Comparison of ENCODE assay signal across 25 cellular contexts in genomic region chr2:203025592-203025991, GRCh38. TPM values are rescaled to one million over a fixed set of nuclear protein-coding genes. Genes with fewer than 3 reads are reported as not detected.
DNase-seq lines count a peak whose midpoint lies in the region; ATAC-seq and TF ChIP-seq lines count a peak whose summit lies in the region.
"Had no signal": no experiment of that assay in that cellular context is flagged by ENCODE, and none has a peak within 500 bp of the region (broad histone marks: within the 10 kb centered on the region; RNA-seq: fewer than 3 reads in every experiment).

No MANE protein-coding gene starts in this region.

- in situ Hi-C loops in GM23248 (cut with MboI) = no loop called here

- H3K9ac ChIP-seq in GM23248 = no peak overlapping the region
- H3K9ac ChIP-seq in PC-3 (ENCODE audit: low read length) = no peak overlapping the region
- no peak overlapping the region for H3K9ac ChIP-seq in smooth muscle cell (ENCODE audit: low read depth)
- no peak overlapping the region for H3K9ac ChIP-seq in colonic mucosa (ENCODE audit: low read depth in 2 of 2, low read length in 2 of 2)

- POLR2A ChIA-PET in PC-3 (lab: Charles Lee; ENCODE audit: unreplicated experiment) = no interaction called here

- H4K20me1 ChIP-seq in GM23248 (ENCODE audit: insufficient read depth) = no peaks in the 10 kb centered on the region
- no peaks in the 10 kb centered on the region for H4K20me1 ChIP-seq in PC-3 (ENCODE audit: low read length)
- H4K20me1 ChIP-seq in smooth muscle cell (ENCODE audit: low read depth) = peaks cover 93% of the 10 kb centered on the region

- peak; percentile 45 for DNase-seq in GM23248
- peak; percentile 26 for DNase-seq in PC-3
- DNase-seq in foreskin keratinocyte = peak in 1 of 2 donors; percentile 44
- no peak for DNase-seq in smooth muscle cell (lab: John Stamatoyannopoulos, UW; ENCODE audit: unreplicated experiment)
- DNase-seq in glomerular visceral epithelial cell (ENCODE audit: extremely low spot score) = no peak
- DNase-seq in colonic mucosa = no peak
- DNase-seq: activated CD4-positive, alpha-beta T cell treated with anti-CD3 and anti-CD28 coated beads for 4 hours; activated naive CD4-positive, alpha-beta T cell treated with Interleukin-2 at 50 U/mL for 16 hours; activated T-cell treated with anti-CD3 and anti-CD28 coated beads, Interleukin-2, amount 50 U/mL, for 72 hours; amygdala; DMS 273 treated with DMSO at 0.1 percent for 48 hours; GDM1; kidney glomerular epithelial cell; naive thymus-derived CD8-positive, alpha-beta T cell; NCI-H1092; NCI-H187 treated with DMSO at 0.1 percent for 48 hours; NCI-H526 treated with DMSO at 0.1 percent for 48 hours; spleen; stimulated activated CD4-positive, alpha-beta T cell treated with anti-CD3 and anti-CD28 coated beads, Interleukin-2, amount 100 ng/mL, for 48 hours had no signal

- ATAC-seq in PC-3 (no peak), foreskin keratinocyte (peak; percentile 67), GM21737 (IDR thresholded peaks at IDR 0.05; ENCODE audit: unreplicated experiment) (no peak)
- ATAC-seq: activated T-cell treated with anti-CD3 and anti-CD28 coated beads, Interleukin-2, amount 50 U/mL, for 72 hours; naive thymus-derived CD8-positive, alpha-beta T cell; stimulated activated effector memory CD8-positive, alpha-beta T cell treated with anti-CD3 and anti-CD28 coated beads, Interleukin-12 subunit alpha, Interleukin-12 subunit beta, amount 100 ng/mL, for 72 hours had no signal

- no peaks in the 10 kb centered on the region for H3K27me3 ChIP-seq in GM23248 (replicated peaks; ENCODE audit: insufficient read depth)
- no peaks in the 10 kb centered on the region for H3K27me3 ChIP-seq in PC-3 (ENCODE audit: low read length)
- H3K27me3 ChIP-seq in foreskin keratinocyte = no peaks in the 10 kb centered on the region
- H3K27me3 ChIP-seq in smooth muscle cell (ENCODE audit: low read depth) = no peaks in the 10 kb centered on the region
- H3K27me3 ChIP-seq in colonic mucosa = no peaks in the 10 kb centered on the region
- H3K27me3 ChIP-seq: spleen, suprapubic skin, vagina had no signal

- CTCF ChIA-PET in PC-3 (lab: Charles Lee) = no interaction called here

- H3K27ac ChIP-seq in GM23248 (0 out of 2 replicates have a peak overlapping the region, but pooled peaks have one; percentile 21), PC-3 (ENCODE audit: low read length) (no peak overlapping the region), foreskin keratinocyte (no peak overlapping the region), smooth muscle cell (ENCODE audit: low read depth) (peak overlapping the region; percentile 32), colonic mucosa (no peak overlapping the region)
- H3K27ac ChIP-seq: RWPE1, SK-N-MC, spleen, suprapubic skin, vagina had no signal

- H3K4me3 ChIP-seq in GM23248 = no peak overlapping the region
- H3K4me3 ChIP-seq in PC-3 (ENCODE audit: low read length) = no peak overlapping the region
- no peak overlapping the region for H3K4me3 ChIP-seq in smooth muscle cell
- H3K4me3 ChIP-seq in colonic mucosa = no peak overlapping the region
- H3K4me3 ChIP-seq: SK-N-MC, spleen, suprapubic skin, vagina had no signal

- H3K9me3 ChIP-seq in GM23248 (ENCODE audit: low read depth) (no peaks in the 10 kb centered on the region), PC-3 (ENCODE audit: low read length) (no peaks in the 10 kb centered on the region), smooth muscle cell (replicated peaks; ENCODE audit: low read depth) (no peaks in the 10 kb centered on the region), colonic mucosa (no peaks in the 10 kb centered on the region)
- H3K9me3 ChIP-seq: spleen, suprapubic skin, vagina had no signal

- BruUV-seq in PC-3 (replicated peaks; lab: Mats Ljungman, UMichigan) = no TSS peak

- intact Hi-C loops in PC-3 (cut with micrococcal nuclease) = no loop called here
- intact Hi-C loops in colonic mucosa (cut with DNase I) = no loop called here

- H3K9me2 ChIP-seq in GM23248 (ENCODE audit: insufficient read depth) (no peaks in the 10 kb centered on the region), PC-3 (replicated peaks; ENCODE audit: low read length) (no peaks in the 10 kb centered on the region)

- TF ChIP-seq CTCF in PC-3 (conservative IDR thresholded peaks at IDR 0.05; ENCODE audit: low read depth, low read length) (no peak), foreskin keratinocyte (conservative IDR thresholded peaks at IDR 0.05) (no peak), smooth muscle cell (IDR thresholded peaks at IDR 0.05; ENCODE audit: borderline replicate concordance, insufficient read depth, poor library complexity, severe bottlenecking) (no peak), colonic mucosa (IDR thresholded peaks at IDR 0.05) (no peak)

- H3F3A ChIP-seq in GM23248 (ENCODE audit: insufficient read depth) (peaks cover 11% of the 10 kb centered on the region; the same call in 1 of the 2 replicates), PC-3 (ENCODE audit: low read length, unreplicated experiment) (peaks cover 6% of the 10 kb centered on the region), smooth muscle cell (ENCODE audit: low read depth) (no peaks in the 10 kb centered on the region)

- H3K36me3 ChIP-seq in GM23248 (ENCODE audit: low read depth) (no peaks in the 10 kb centered on the region; the same call in 1 of the 2 replicates), PC-3 (ENCODE audit: low read depth, low read length) (no peaks in the 10 kb centered on the region), smooth muscle cell (ENCODE audit: low read depth) (no peaks in the 10 kb centered on the region), colonic mucosa (no peaks in the 10 kb centered on the region)
- H3K36me3 ChIP-seq: spleen, suprapubic skin, vagina had no signal

- peaks cover 100% of the 10 kb centered on the region for H3K79me2 ChIP-seq in GM23248 (ENCODE audit: insufficient read depth)
- peaks cover 4% of the 10 kb centered on the region; the same call in 1 of the 2 replicates for H3K79me2 ChIP-seq in PC-3 (ENCODE audit: low read length)
- H3K79me2 ChIP-seq in smooth muscle cell (ENCODE audit: low read depth) = peaks cover 90% of the 10 kb centered on the region

- H3K4me1 ChIP-seq in GM23248 (ENCODE audit: insufficient read depth) = peaks cover 32% of the 10 kb centered on the region
- 0 out of 2 replicates have a peak, but pooled peaks cover 5% of the 10 kb centered on the region for H3K4me1 ChIP-seq in PC-3 (ENCODE audit: insufficient read depth, low read length)
- peaks cover 15% of the 10 kb centered on the region for H3K4me1 ChIP-seq in foreskin keratinocyte
- H3K4me1 ChIP-seq in smooth muscle cell (ENCODE audit: low read depth) = peaks cover 3% of the 10 kb centered on the region
- H3K4me1 ChIP-seq in colonic mucosa = no peaks in the 10 kb centered on the region

- H2AFZ ChIP-seq in GM23248 (no peak overlapping the region), PC-3 (ENCODE audit: low read length) (no peak overlapping the region), smooth muscle cell (ENCODE audit: low read depth) (no peak overlapping the region)

- H3K4me2 ChIP-seq in GM23248 (ENCODE audit: unreplicated experiment) (no peak overlapping the region), PC-3 (ENCODE audit: low read length) (no peak overlapping the region), smooth muscle cell (no peak overlapping the region)

RNA-seq across cellular contexts. Expression of gene NBEAL1, which starts 10.9 kb away (rescaled TPM):
- total RNA-seq in GM23248 (2014; rRNA removed; shearing (Covaris generic)) = 36.0 and 45.1 TPM in 2 replicates
- 16.8 and 23.6 TPM in 2 replicates for polyA plus RNA-seq in GM23248 (2016; fragmentation: Nextera tagmentation; extraction: Ambion mirVana)
- total RNA-seq in PC-3 (2014; rRNA removed) = 9.9 and 14.5 TPM in 2 replicates
- 16.3 and 18.5 TPM in 2 replicates for total RNA-seq in foreskin keratinocyte
- polyA plus RNA-seq in foreskin keratinocyte = 2.8 and 2.9 TPM in 2 replicates
- total RNA-seq in smooth muscle cell = 32.4 and 50.9 TPM in 2 replicates
- polyA plus RNA-seq in smooth muscle cell = 12.1 and 16.3 TPM in 2 replicates
- 10 to 100 TPM; 61.8 to 72.7 TPM for total RNA-seq in colonic mucosa

Comparison
In these comparisons a context has a peak if more than half of its experiments do, and no peak if none do; other contexts are left out.
1. DNase-seq: peak in GM23248 (single experiment) and PC-3 (single experiment); none in smooth muscle cell (single experiment), glomerular visceral epithelial cell (single experiment) and colonic mucosa (single experiment).
2. H3K27ac ChIP-seq: peak in GM23248 (single experiment) and smooth muscle cell (single experiment); none in PC-3 (single experiment), foreskin keratinocyte (single experiment) and colonic mucosa (single experiment).